Comparison of ENCODE assay signal across 13 cellular contexts in genomic region chr6:136737343-136738177, GRCh38. TPM values are rescaled to one million over a fixed set of nuclear protein-coding genes. Genes with fewer than 3 reads are reported as not detected.
A peak's percentile ranks its signal among the peaks of the same experiment; 100 is the strongest.
DNase-seq lines count a peak whose midpoint lies in the region; ATAC-seq, FAIRE-seq and TF ChIP-seq lines count a peak whose summit lies in the region.
"Had no signal": no experiment of that assay in that cellular context is flagged by ENCODE, and none has a peak within 500 bp of the region (broad histone marks: within the 10 kb centered on the region; RNA-seq: fewer than 3 reads in every experiment).

No MANE protein-coding gene starts in this region.

- no peak for TF ChIP-seq CTCF in breast epithelium (IDR thresholded peaks at IDR 0.05)
- TF ChIP-seq CTCF in left ventricle myocardium inferior (IDR thresholded peaks at IDR 0.05; ENCODE audit: borderline replicate concordance): no peak
- TF ChIP-seq CTCF in prostate gland (IDR thresholded peaks at IDR 0.05): no peak

- H3K27me3 ChIP-seq in breast epithelium (no peaks in the 10 kb centered on the region), left ventricle myocardium inferior (ENCODE audit: low read depth) (no peaks in the 10 kb centered on the region), skeletal muscle tissue (ENCODE audit: control insufficient read depth in 3 of 3, insufficient read depth in 3 of 3, low read length in 3 of 3) (no peaks in the 10 kb centered on the region), prostate gland (replicated peaks; ENCODE audit: insufficient read depth) (no peaks in the 10 kb centered on the region)

- DNase-seq in GM03348 (ENCODE audit: low spot score) (peak; percentile 53), breast epithelium (ENCODE audit: low spot score in 2 of 2) (no peak), left ventricle myocardium inferior (no peak), GM12891 (ENCODE audit: insufficient read length, low spot score) (no peak), SKM-1 treated with dmso at 0.1 percent for 144 hours (lab: John Stamatoyannopoulos, UW; ENCODE audit: unreplicated experiment) (no peak), prostate gland (ENCODE audit: low spot score) (no peak)
- DNase-seq: CD8-positive, alpha-beta T cell; stimulated activated CD4-positive, alpha-beta T cell treated with anti-CD3 and anti-CD28 coated beads, Interleukin-4, amount 100 ng/mL, for 24 hours had no signal

- H3K9me3 ChIP-seq in breast epithelium (no peaks in the 10 kb centered on the region), left ventricle myocardium inferior (replicated peaks) (no peaks in the 10 kb centered on the region), skeletal muscle tissue (ENCODE audit: control insufficient read depth in 3 of 3, low read length in 3 of 3) (no peaks in the 10 kb centered on the region), prostate gland (no peaks in the 10 kb centered on the region)
- H3K9me3 ChIP-seq: mucosa of descending colon had no signal

- H3K36me3 ChIP-seq in breast epithelium (no peaks in the 10 kb centered on the region), left ventricle myocardium inferior (no peaks in the 10 kb centered on the region), skeletal muscle tissue (ENCODE audit: control insufficient read depth in 3 of 3, insufficient read depth in 3 of 3, low read length in 3 of 3) (no peaks in the 10 kb centered on the region), prostate gland (no peaks in the 10 kb centered on the region)

- FAIRE-seq in GM12891 (lab: Jason Lieb, UNC): no peak
- FAIRE-seq: frontal cortex had no signal

- H3K27ac ChIP-seq in breast epithelium: peak overlapping the region; percentile 36 to 76
- H3K27ac ChIP-seq in left ventricle myocardium inferior (replicated peaks): peak overlapping the region; percentile 76
- H3K27ac ChIP-seq in skeletal muscle tissue (ENCODE audit: low read depth, low read length): peak overlapping the region; percentile 4
- peak overlapping the region in 1 of 2 donors; percentile 7 for H3K27ac ChIP-seq in prostate gland

- no peak overlapping the region for H3K9ac ChIP-seq in skeletal muscle tissue (ENCODE audit: low read depth in 1 of 3, low read length in 3 of 3)

- TF ChIP-seq POLR2A in breast epithelium (IDR thresholded peaks at IDR 0.05) (no peak), GM12891 (IDR thresholded peaks at IDR 0.05; ENCODE audit: low read depth, low read length) (no peak), prostate gland (IDR thresholded peaks at IDR 0.05) (no peak)

- 85% methylated on average over 8 of the region's 8 CpGs for WGBS in prostate gland

- peaks cover 0 to 3% of the 10 kb centered on the region in 2 donors for H3K4me1 ChIP-seq in breast epithelium
- peaks cover 70% of the 10 kb centered on the region for H3K4me1 ChIP-seq in left ventricle myocardium inferior
- H3K4me1 ChIP-seq in skeletal muscle tissue (ENCODE audit: control insufficient read depth in 3 of 3, insufficient read depth in 3 of 3, low read length in 3 of 3): peaks cover 4 to 8% (median 6%) of the 10 kb centered on the region in 3 donors
- H3K4me1 ChIP-seq in prostate gland (replicated peaks): no peaks in the 10 kb centered on the region

- H3K4me3 ChIP-seq in breast epithelium: peak overlapping the region in 1 of 3 donors; percentile 15
- H3K4me3 ChIP-seq in left ventricle myocardium inferior: peak overlapping the region; percentile 28
- H3K4me3 ChIP-seq in skeletal muscle tissue (ENCODE audit: low read length in 3 of 3): no peak overlapping the region
- no peak overlapping the region for H3K4me3 ChIP-seq in prostate gland
- H3K4me3 ChIP-seq: mucosa of descending colon had no signal

- ATAC-seq in HG02678 (IDR thresholded peaks at IDR 0.05; ENCODE audit: unreplicated experiment): no peak
- ATAC-seq: activated CD4-positive, CD25-positive, alpha-beta regulatory T cell treated with anti-CD3 and anti-CD28 coated beads, Interleukin-2, amount 50 U/mL, for 24 hours; CD8-positive, alpha-beta T cell had no signal

- intact Hi-C loops in breast epithelium (cut with DNase I; ENCODE audit: low total_unique reads) (no loop called here), left ventricle myocardium inferior (cut with micrococcal nuclease) (no loop called here), prostate gland (cut with DNase I) (loop anchor here (5.0 to 10.0 kb wide), 2 partner anchors 55 to 93 kb away; partner anchors contain the start of gene MAP3K5)

TF ChIP-seq in GM12891, 5 proteins besides CTCF, POLR2A, EP300 and RAD21:
- no peak for TF ChIP-seq POLR2AphosphoS5 (IDR thresholded peaks at IDR 0.05; ENCODE audit: low read depth, low read length)
- TF ChIP-seq PAX5 (IDR thresholded peaks at IDR 0.05; ENCODE audit: insufficient read depth, low read length, severe bottlenecking): no peak
- TF ChIP-seq TAF1 (IDR thresholded peaks at IDR 0.05; ENCODE audit: low read depth, low read length): no peak
- TF ChIP-seq SPI1 (IDR thresholded peaks at IDR 0.05; ENCODE audit: low read depth, low read length): no peak
- TF ChIP-seq POU2F2 (IDR thresholded peaks at IDR 0.05; ENCODE audit: low read depth, low read length): no peak
TF ChIP-seq in GM12891: peak in this region for 0.

RNA-seq across cellular contexts. Expression of gene MAP3K5, which starts 54.7 kb away (rescaled TPM):
- total RNA-seq in breast epithelium: 10 to 100 TPM; 18.6 to 40.0 (median 33.2) TPM
- total RNA-seq in left ventricle myocardium inferior: 44.1 TPM
- total RNA-seq in skeletal muscle tissue: 6.8 TPM
- 15.0 TPM for polyA plus RNA-seq in GM12891 (2012; ENCODE audit: low read depth, missing spikeins)
- 10 to 100 TPM; 65.7 to 98.4 TPM for total RNA-seq in prostate gland
